In the genomic region with DNA sequence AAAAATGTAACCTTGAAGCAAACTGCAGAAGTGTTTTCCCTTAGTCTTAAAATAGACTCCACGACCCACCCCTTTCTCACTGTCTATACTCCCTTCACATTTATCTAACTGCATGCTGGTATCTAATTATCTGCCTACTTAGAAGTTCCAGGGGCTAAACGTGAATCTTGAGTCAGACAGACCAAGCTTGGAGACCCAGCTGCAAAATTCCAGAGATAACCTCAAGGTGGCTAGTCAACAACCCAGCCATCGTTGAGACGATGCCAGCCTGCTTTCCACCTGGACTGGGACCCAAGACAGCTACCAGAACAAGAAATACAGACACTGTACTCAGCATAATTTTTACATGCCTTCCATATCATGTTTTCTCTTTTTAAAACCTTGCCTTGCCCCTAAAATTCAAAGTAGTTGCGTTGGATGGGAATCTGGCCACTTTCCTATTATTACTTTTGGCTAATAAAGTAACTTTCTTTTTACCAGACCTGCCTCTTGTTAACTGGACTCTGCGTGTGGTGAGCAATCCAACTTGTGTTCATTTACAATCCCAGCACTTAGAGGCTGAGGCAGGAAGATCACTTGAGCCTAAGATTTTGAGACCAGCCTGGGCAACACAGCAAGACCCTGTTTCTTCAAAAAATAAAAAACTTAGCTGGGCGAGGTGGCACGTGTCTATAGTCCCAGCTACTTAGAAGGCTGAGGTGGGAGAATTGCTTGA, we compare ENCODE assay signal across 19 cellular contexts.
A peak's percentile ranks its signal among the peaks of the same experiment; 100 is the strongest.
DNase-seq lines count a peak whose midpoint lies in the region; ATAC-seq and TF ChIP-seq lines count a peak whose summit lies in the region.
"Had no signal": no experiment of that assay in that cellular context is flagged by ENCODE, and none has a peak within 500 bp of the region (broad histone marks: within the 10 kb centered on the region; RNA-seq: fewer than 3 reads in every experiment).

No MANE protein-coding gene starts in this region.

- DNase-seq in ELF-1 (ENCODE audit: low read depth, low spot score) (peak; percentile 10), OCI-M1 (lab: John Stamatoyannopoulos, UW) (peak; percentile 5), mesendoderm (peak; percentile 72), testis (no peak), NCI-H1417 (lab: John Stamatoyannopoulos, UW) (no peak), kidney glomerular epithelial cell (lab: John Stamatoyannopoulos, UW) (no peak)
- DNase-seq: EL, HFFc6, KG1, NCI-H1092, NCI-H1436 treated with DMSO at 0.1 percent for 48 hours, NCI-H1930, NCI-H226, NCI-H510A treated with DMSO at 0.1 percent for 48 hours, NCI-H748 treated with DMSO at 0.1 percent for 48 hours had no signal

- H3K4me1 ChIP-seq in mesendoderm (ENCODE audit: control insufficient read depth, low read depth, low read length): no peaks in the 10 kb centered on the region
- peaks cover 19% of the 10 kb centered on the region for H3K4me1 ChIP-seq in testis
- H3K4me1 ChIP-seq: A549 had no signal

- no peak overlapping the region for H3K23ac ChIP-seq in mesendoderm (ENCODE audit: low read length)

- no peak overlapping the region for H2BK120ac ChIP-seq in mesendoderm (ENCODE audit: low read depth, low read length)

- H3K27me3 ChIP-seq in mesendoderm (ENCODE audit: insufficient read depth, low read length, poor library complexity) (no peaks in the 10 kb centered on the region), testis (no peaks in the 10 kb centered on the region)

- no peak overlapping the region for H3K9ac ChIP-seq in mesendoderm (ENCODE audit: low read length)

- no peaks in the 10 kb centered on the region for H3K79me2 ChIP-seq in mesendoderm (ENCODE audit: control insufficient read depth, insufficient read depth, low read length)

- H3K4me2 ChIP-seq in mesendoderm (ENCODE audit: low read length): no peak overlapping the region
- H3K4me2 ChIP-seq: A549 had no signal

- TF ChIP-seq POLR2A in testis (IDR thresholded peaks at IDR 0.05): no peak

- no peak overlapping the region for H3K27ac ChIP-seq in mesendoderm (ENCODE audit: low read depth, low read length)
- peak overlapping the region; percentile 42 to 54 for H3K27ac ChIP-seq in testis
- H3K27ac ChIP-seq: A549 had no signal

- no peak overlapping the region for H3K18ac ChIP-seq in mesendoderm (ENCODE audit: low read length)

- no peak overlapping the region for H2AK5ac ChIP-seq in mesendoderm (ENCODE audit: low read length)

- TF ChIP-seq CTCF in testis (IDR thresholded peaks at IDR 0.05): peak in 1 of 3 experiments; percentile 14

- WGBS in mesendoderm (ENCODE audit: extremely low coverage, insufficient coverage, low lambda C conversion rate): no CpG with 5 or more reads among the region's 8 CpGs
- 37 to 48% methylated on average over 8 of the region's 8 CpGs for WGBS in testis, 2 donors

- no peak overlapping the region for H4K5ac ChIP-seq in mesendoderm (ENCODE audit: low read length)

- no peaks in the 10 kb centered on the region for H3K9me3 ChIP-seq in testis
- H3K9me3 ChIP-seq: A549 had no signal

- no peak overlapping the region for H3K56ac ChIP-seq in mesendoderm (ENCODE audit: low read length)

- intact Hi-C loops in testis (cut with DNase I; ENCODE audit: low total_unique reads): no loop called here

- no peak overlapping the region for H3K4ac ChIP-seq in mesendoderm (ENCODE audit: low read depth, low read length)

- H2BK15ac ChIP-seq in mesendoderm (replicated peaks; ENCODE audit: low read depth): no peak overlapping the region

- H3K4me3 ChIP-seq in mesendoderm (ENCODE audit: low read length) (no peak overlapping the region), testis (no peak overlapping the region)
- H3K4me3 ChIP-seq: A549 had no signal

- H3K36me3 ChIP-seq in mesendoderm (ENCODE audit: control insufficient read depth, insufficient read depth, low read length) (no peaks in the 10 kb centered on the region), testis (ENCODE audit: low read depth, missing control alignments) (no peaks in the 10 kb centered on the region)

- no peak overlapping the region for H4K8ac ChIP-seq in mesendoderm (ENCODE audit: low read depth, low read length)

- H2BK5ac ChIP-seq in mesendoderm (ENCODE audit: low read length): no peak overlapping the region

- no peaks in the 10 kb centered on the region for H3K79me1 ChIP-seq in mesendoderm (ENCODE audit: low read length)

- no peak for ATAC-seq in GM21515 (IDR thresholded peaks at IDR 0.05; ENCODE audit: unreplicated experiment)
- ATAC-seq: A549, Panc1, SK-N-SH treated with all-trans-retinoic acid at 6 μM for 48 hours had no signal

Comparison
In these comparisons a context has a peak if more than half of its experiments do, and no peak if none do; other contexts are left out.
1. DNase-seq: peak in ELF-1 (single experiment), OCI-M1 (single experiment) and mesendoderm (single experiment); none in testis (single experiment), NCI-H1417 (0 of 3) and kidney glomerular epithelial cell (single experiment).